Comparison of ENCODE assay signal across 3 cellular contexts in genomic region chr3:5106933-5107334, GRCh38.
TF ChIP-seq lines count a peak whose summit lies in the region.
"Not testable (repeated sequence)": the region's sequence is repeated elsewhere in the genome, so short reads cannot be mapped to it uniquely, and the experiment has no call there.

No MANE protein-coding gene starts in this region.

TF ChIP-seq in HEK293, 187 proteins besides CTCF, POLR2A, EP300 and RAD21:
- TF ChIP-seq EGR2 (tag by site-specific recombination; IDR thresholded peaks at IDR 0.05; ENCODE audit: low read depth) (peak; percentile 73), OSR2 (tag by site-specific recombination; IDR thresholded peaks at IDR 0.05) (peak; percentile 43; the same call in 1 of the 2 replicates), ZFHX2 (tag by site-specific recombination; conservative IDR thresholded peaks at IDR 0.05) (peak; percentile 53; the same call in 1 of the 2 replicates)

TF ChIP-seq in K562, 482 proteins besides CTCF, POLR2A, EP300 and RAD21 (continues in another document):
- TF ChIP-seq NFATC3 (IDR thresholded peaks at IDR 0.05) (peak; percentile 80; the same call in 1 of the 2 replicates), MAFG (tag; conservative IDR thresholded peaks at IDR 0.05) (peak; percentile 66), DPF2 (IDR thresholded peaks at IDR 0.05) (peak; percentile 68; the same call in 1 of the 2 replicates), ESRRA (IDR thresholded peaks at IDR 0.05; ENCODE audit: borderline replicate concordance, low read depth) (peak; percentile 51; the same call in 1 of the 2 replicates), SMARCE1 (IDR thresholded peaks at IDR 0.05) (0 out of 2 replicates have a peak, but pooled peaks have one; percentile 24), HDAC2 (IDR thresholded peaks at IDR 0.05) (peak; percentile 26; the same call in 1 of the 2 replicates), NR4A1 (tag; IDR thresholded peaks at IDR 0.05) (peak; percentile 75), RCOR1 (IDR thresholded peaks at IDR 0.05; ENCODE audit: borderline replicate concordance in 1 of 2, low read depth in 2 of 2, low read length in 2 of 2) (peak in 1 of 2 experiments; percentile 24; a peak in 1 of 4 replicates), ZNF316 (IDR thresholded peaks at IDR 0.05) (peak; percentile 83), ARID3A (IDR thresholded peaks at IDR 0.05; ENCODE audit: borderline replicate concordance, low read depth, low read length) (0 out of 2 replicates have a peak, but pooled peaks have one; percentile 27), TBL1XR1 (IDR thresholded peaks at IDR 0.05; ENCODE audit: low read length in 2 of 2) (0 out of 4 replicates have a peak, but pooled peaks of 1 of the 2 experiments have one; percentile 28), HDAC1 (IDR thresholded peaks at IDR 0.05) (peak in 1 of 2 experiments; percentile 50; a peak in 1 of 4 replicates), CBFA2T3 (IDR thresholded peaks at IDR 0.05) (peak; percentile 77), CREB3 (tag; conservative IDR thresholded peaks at IDR 0.05; ENCODE audit: low read depth) (peak; percentile 40; the same call in 1 of the 2 replicates), CBFA2T2 (conservative IDR thresholded peaks at IDR 0.05) (peak; percentile 69), NFE2 (IDR thresholded peaks at IDR 0.05; ENCODE audit: low read depth) (peak; percentile 86), ATF1 (tag; IDR thresholded peaks at IDR 0.05) (peak; percentile 76), MEIS2 (IDR thresholded peaks at IDR 0.05; ENCODE audit: partially characterized antibody) (peak; percentile 39), EGR1 (conservative IDR thresholded peaks at IDR 0.05) (peak; percentile 59), ZNF668 (CRISPR knock-in tag; IDR thresholded peaks at IDR 0.05) (0 out of 2 replicates have a peak, but pooled peaks have one; percentile 8), CREM (IDR thresholded peaks at IDR 0.05; ENCODE audit: low read depth) (peak; percentile 71), NCOA1 (IDR thresholded peaks at IDR 0.05; ENCODE audit: low read depth) (0 out of 2 replicates have a peak, but pooled peaks have one; percentile 41), PKNOX1 (IDR thresholded peaks at IDR 0.05) (peak; percentile 40; the same call in 1 of the 2 replicates), ATF3 (IDR thresholded peaks at IDR 0.05) (peak; percentile 45), TRIM24 (IDR thresholded peaks at IDR 0.05) (peak in 1 of 2 experiments; percentile 16; a peak in 1 of 4 replicates), TEAD4 (IDR thresholded peaks at IDR 0.05; ENCODE audit: low read length) (peak; percentile 55; the same call in 1 of the 2 replicates), TAL1 (IDR thresholded peaks at IDR 0.05) (peak; percentile 59), KLF16 (IDR thresholded peaks at IDR 0.05) (peak; percentile 52), MAFK (IDR thresholded peaks at IDR 0.05; ENCODE audit: low read length) (peak; percentile 27; the same call in 1 of the 2 replicates), ARID1B (IDR thresholded peaks at IDR 0.05) (peak; percentile 69), C11orf30 (IDR thresholded peaks at IDR 0.05; ENCODE audit: low read depth) (peak; percentile 79), JUND (IDR thresholded peaks at IDR 0.05; ENCODE audit: borderline replicate concordance, low read depth, low read length) (peak; percentile 30; the same call in 1 of the 2 replicates), JUND (tag; IDR thresholded peaks at IDR 0.05; ENCODE audit: borderline replicate concordance, low read depth, low read length) (peak; percentile 55; the same call in 1 of the 3 replicates), SMARCA4 (IDR thresholded peaks at IDR 0.05) (peak; percentile 61)
- TF ChIP-seq NR4A1 (CRISPR knock-in tag; IDR thresholded peaks at IDR 0.05); ATF1 (CRISPR knock-in tag; IDR thresholded peaks at IDR 0.05); ATF3 (CRISPR knock-in tag; conservative IDR thresholded peaks at IDR 0.05); TEAD4 (CRISPR knock-in tag; IDR thresholded peaks at IDR 0.05; ENCODE audit: borderline replicate concordance): not testable (repeated sequence)

TF ChIP-seq in HepG2, 621 proteins besides CTCF, POLR2A, EP300 and RAD21:
- peak; percentile 68 for TF ChIP-seq CREB1 (IDR thresholded peaks at IDR 0.05)
- TF ChIP-seq CREB1 (CRISPR knock-in tag; IDR thresholded peaks at IDR 0.05), result not testable (repeated sequence)
